Comparison of ENCODE assay signal across 8 cellular contexts in the genomic region with DNA sequence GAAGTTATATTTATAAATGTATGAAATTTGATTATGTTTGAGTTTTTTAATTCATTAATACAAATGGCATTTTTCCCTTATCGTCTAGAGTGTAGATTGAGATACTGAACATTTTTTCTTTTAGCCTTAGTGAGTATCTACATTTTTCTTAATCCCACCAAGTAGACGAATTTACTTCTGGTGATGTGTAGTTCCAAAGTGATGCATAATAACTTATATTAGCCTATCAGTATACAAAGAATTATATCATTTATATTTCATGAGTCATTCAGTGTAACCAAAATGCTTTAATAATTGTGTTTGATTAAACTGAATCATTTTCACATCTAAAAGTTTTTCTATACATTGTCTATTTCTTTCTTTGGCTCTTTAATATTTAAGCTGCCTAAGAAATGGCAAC.
"Had no signal": no experiment of that assay in that cellular context is flagged by ENCODE, and none has a peak within 500 bp of the region (broad histone marks: within the 10 kb centered on the region; RNA-seq: fewer than 3 reads in every experiment).

No MANE protein-coding gene starts in this region.

- FAIRE-seq: G401.6, GM12878, GM12891, GM12892, GM18507, GM19239 had no signal

- ATAC-seq: GM12878 had no signal

- DNase-seq: GDM1, GF-D8 had no signal

- H3K4me3 ChIP-seq: GM12878 had no signal
